ENCODE assay signal across 10 cellular contexts in genomic region chr10:6507311-6507710, GRCh38.
A peak's percentile ranks its signal among the peaks of the same experiment; 100 is the strongest.
DNase-seq lines count a peak whose midpoint lies in the region; ATAC-seq and TF ChIP-seq lines count a peak whose summit lies in the region.
"Had no signal": no experiment of that assay in that cellular context is flagged by ENCODE, and none has a peak within 500 bp of the region (broad histone marks: within the 10 kb centered on the region; RNA-seq: fewer than 3 reads in every experiment).

No MANE protein-coding gene starts in this region.

- TF ChIP-seq CTCF in vagina (IDR thresholded peaks at IDR 0.05) = no peak

- H3K4me3 ChIP-seq in vagina = no peak overlapping the region

- peak overlapping the region; percentile 60 for H3K4me3 Mint-ChIP-seq in activated T-helper 1 cell treated with anti-CD3 and anti-CD28 coated beads, Interleukin-12 subunit alpha, Interleukin-12 subunit beta, Interleukin-2, Interleukin-4 antibody, amounts not matched to agents 30 ng/mL and 10 ng/mL and 1 ng/mL, durations not matched to agents 14 hours and 24 hours and 36 hours
- H3K4me3 Mint-ChIP-seq: activated B cell treated with CpG ODN at 0.5 μM for 24 hours; dendritic cell treated with granulocyte-macrophage colony-stimulating factor and Interleukin-4, amounts not matched to agents 40 ng/mL and 50 ng/mL, for 4 days had no signal

- H3K27ac Mint-ChIP-seq in activated T-helper 1 cell treated with anti-CD3 and anti-CD28 coated beads, Interleukin-12 subunit alpha, Interleukin-12 subunit beta, Interleukin-2, Interleukin-4 antibody, amounts not matched to agents 30 ng/mL and 10 ng/mL and 1 ng/mL, durations not matched to agents 14 hours and 24 hours and 36 hours = peak overlapping the region; percentile 88
- H3K27ac Mint-ChIP-seq: activated B cell treated with CpG ODN at 0.5 μM for 24 hours; dendritic cell treated with granulocyte-macrophage colony-stimulating factor and Interleukin-4, amounts not matched to agents 40 ng/mL and 50 ng/mL, for 4 days had no signal

- no peaks in the 10 kb centered on the region for H3K27me3 Mint-ChIP-seq in activated T-helper 1 cell treated with anti-CD3 and anti-CD28 coated beads, Interleukin-12 subunit alpha, Interleukin-12 subunit beta, Interleukin-2, Interleukin-4 antibody, amounts not matched to agents 30 ng/mL and 10 ng/mL and 1 ng/mL, durations not matched to agents 14 hours and 24 hours and 36 hours (ENCODE audit: insufficient read depth)
- H3K27me3 Mint-ChIP-seq: dendritic cell treated with granulocyte-macrophage colony-stimulating factor and Interleukin-4, amounts not matched to agents 40 ng/mL and 50 ng/mL, for 4 days had no signal

- peak; percentile 42 for DNase-seq in activated naive CD4-positive, alpha-beta T cell treated with Interleukin-2 at 50 U/mL for 16 hours
- no peak for DNase-seq in activated naive CD4-positive, alpha-beta T cell (lab: John Stamatoyannopoulos, UW)
- peak; percentile 57 for DNase-seq in activated T-helper 1 cell treated with anti-CD3 and anti-CD28 coated beads, Interleukin-12 subunit alpha, Interleukin-12 subunit beta, Interleukin-2, Interleukin-4 antibody, amounts not matched to agents 30 ng/mL and 10 ng/mL and 1 ng/mL, durations not matched to agents 14 hours and 24 hours and 36 hours (ENCODE audit: low spot score)
- DNase-seq in stimulated activated naive CD8-positive, alpha-beta T cell treated with anti-CD3 and anti-CD28 coated beads, Interleukin-15, Interleukin-2, amounts not matched to agents 100 U/mL and 50 U/mL, for 24 hours = peak; percentile 48
- DNase-seq in vagina (ENCODE audit: extremely low spot score in 2 of 2) (no peak), amniotic stem cell (lab: John Stamatoyannopoulos, UW) (no peak), AG08396 (ENCODE audit: low spot score) (no peak)
- DNase-seq: activated B cell treated with CpG ODN at 0.5 μM for 24 hours had no signal

- intact Hi-C loops in activated T-helper 1 cell treated with anti-CD3 and anti-CD28 coated beads, Interleukin-12 subunit alpha, Interleukin-12 subunit beta, Interleukin-2, Interleukin-4 antibody, amounts not matched to agents 30 ng/mL and 10 ng/mL and 1 ng/mL, durations not matched to agents 14 hours and 24 hours and 36 hours (cut with micrococcal nuclease) = loop anchor here (1.0 to 10.0 kb wide), 10 partner anchors 9 to 373 kb away; no protein-coding TSS in a partner anchor
- intact Hi-C loops in vagina (cut with DNase I) = no loop called here

- peaks cover 73% of the 10 kb centered on the region for H3K4me1 Mint-ChIP-seq in activated T-helper 1 cell treated with anti-CD3 and anti-CD28 coated beads, Interleukin-12 subunit alpha, Interleukin-12 subunit beta, Interleukin-2, Interleukin-4 antibody, amounts not matched to agents 30 ng/mL and 10 ng/mL and 1 ng/mL, durations not matched to agents 14 hours and 24 hours and 36 hours (ENCODE audit: low read depth)
- H3K4me1 Mint-ChIP-seq: activated B cell treated with CpG ODN at 0.5 μM for 24 hours had no signal

- no peaks in the 10 kb centered on the region for H3K9me3 ChIP-seq in vagina

- ATAC-seq in HG02759 (IDR thresholded peaks at IDR 0.05; ENCODE audit: unreplicated experiment) = peak; percentile 92
- ATAC-seq in stimulated activated naive CD8-positive, alpha-beta T cell treated with anti-CD3 and anti-CD28 coated beads, Interleukin-15, Interleukin-2, amounts not matched to agents 100 U/mL and 50 U/mL, for 24 hours = peak; percentile 75

- H3K27me3 ChIP-seq in vagina = no peaks in the 10 kb centered on the region

- peaks cover 71% of the 10 kb centered on the region for H3K36me3 Mint-ChIP-seq in activated T-helper 1 cell treated with anti-CD3 and anti-CD28 coated beads, Interleukin-12 subunit alpha, Interleukin-12 subunit beta, Interleukin-2, Interleukin-4 antibody, amounts not matched to agents 30 ng/mL and 10 ng/mL and 1 ng/mL, durations not matched to agents 14 hours and 24 hours and 36 hours (ENCODE audit: low read depth)

- no peaks in the 10 kb centered on the region for H3K36me3 ChIP-seq in vagina

- peaks cover 21% of the 10 kb centered on the region for H3K9me3 Mint-ChIP-seq in activated T-helper 1 cell treated with anti-CD3 and anti-CD28 coated beads, Interleukin-12 subunit alpha, Interleukin-12 subunit beta, Interleukin-2, Interleukin-4 antibody, amounts not matched to agents 30 ng/mL and 10 ng/mL and 1 ng/mL, durations not matched to agents 14 hours and 24 hours and 36 hours

- H3K27ac ChIP-seq in vagina = no peak overlapping the region

- H3K4me1 ChIP-seq in vagina = no peaks in the 10 kb centered on the region

- no peak for TF ChIP-seq POLR2A in vagina (IDR thresholded peaks at IDR 0.05)

Comparison
In these comparisons a context has a peak if more than half of its experiments do, and no peak if none do; other contexts are left out.
1. DNase-seq: peak in activated naive CD4-positive, alpha-beta T cell treated with Interleukin-2 at 50 U/mL for 16 hours (single experiment), activated T-helper 1 cell treated with anti-CD3 and anti-CD28 coated beads, Interleukin-12 subunit alpha, Interleukin-12 subunit beta, Interleukin-2, Interleukin-4 antibody, amounts not matched to agents 30 ng/mL and 10 ng/mL and 1 ng/mL, durations not matched to agents 14 hours and 24 hours and 36 hours (single experiment) and stimulated activated naive CD8-positive, alpha-beta T cell treated with anti-CD3 and anti-CD28 coated beads, Interleukin-15, Interleukin-2, amounts not matched to agents 100 U/mL and 50 U/mL, for 24 hours (single experiment); none in activated naive CD4-positive, alpha-beta T cell (0 of 4), vagina (0 of 2), amniotic stem cell (single experiment) and AG08396 (single experiment).